In genomic region chr1:230507671-230508407, GRCh38 we compare ENCODE assay signal across 12 cellular contexts.
DNase-seq lines count a peak whose midpoint lies in the region; ATAC-seq, FAIRE-seq and TF ChIP-seq lines count a peak whose summit lies in the region.
"Had no signal": no experiment of that assay in that cellular context is flagged by ENCODE, and none has a peak within 500 bp of the region (broad histone marks: within the 10 kb centered on the region; RNA-seq: fewer than 3 reads in every experiment).

No MANE protein-coding gene starts in this region.

- H3K9me1 ChIP-seq in keratinocyte (ENCODE audit: control insufficient read depth, extremely low read depth, insufficient read depth, low read length), result no peaks in the 10 kb centered on the region

- H3K27ac ChIP-seq in caudate nucleus (ENCODE audit: low read depth, low read length), result no peak overlapping the region
- no peak overlapping the region for H3K27ac ChIP-seq in keratinocyte (ENCODE audit: control insufficient read depth, insufficient read depth, low read length)
- no peak overlapping the region for H3K27ac ChIP-seq in thoracic aorta
- no peak overlapping the region for H3K27ac ChIP-seq in testis
- H3K27ac ChIP-seq: VCaP had no signal

- H3K79me2 ChIP-seq in keratinocyte (ENCODE audit: control insufficient read depth, insufficient read depth, low read length), result no peaks in the 10 kb centered on the region

- H3K27me3 ChIP-seq in MG63, result no peaks in the 10 kb centered on the region
- H3K27me3 ChIP-seq in keratinocyte (ENCODE audit: control insufficient read depth, extremely low read depth, insufficient read depth, low read length), result peaks cover 3% of the 10 kb centered on the region
- H3K27me3 ChIP-seq in thoracic aorta (replicated peaks; ENCODE audit: insufficient read depth), result no peaks in the 10 kb centered on the region
- H3K27me3 ChIP-seq in testis, result no peaks in the 10 kb centered on the region

- ATAC-seq in thoracic aorta (ENCODE audit: insufficient number of reproducible peaks, low FRiP score, low read depth) (peak; percentile 43), HG02852 (IDR thresholded peaks at IDR 0.05; ENCODE audit: unreplicated experiment) (no peak)
- no peak for ATAC-seq in stimulated activated naive CD8-positive, alpha-beta T cell treated with anti-CD3 and anti-CD28 coated beads, Interleukin-15, Interleukin-2, amounts not matched to agents 100 U/mL and 50 U/mL, for 24 hours
- ATAC-seq: PC-3 had no signal

- DNase-seq in MG63 (peak; percentile 23), caudate nucleus (lab: John Stamatoyannopoulos, UW) (peak in 46 of 61 donors; percentile 4 to 59 (median 38)), keratinocyte (ENCODE audit: low read depth, low spot score) (no peak), thoracic aorta (ENCODE audit: low spot score) (no peak), testis (no peak)
- DNase-seq in stimulated activated naive CD8-positive, alpha-beta T cell treated with anti-CD3 and anti-CD28 coated beads, Interleukin-15, Interleukin-2, amounts not matched to agents 100 U/mL and 50 U/mL, for 24 hours, result no peak
- DNase-seq: activated T-cell treated with anti-CD3 and anti-CD28 coated beads, Interleukin-2, amount 50 U/mL, for 48 hours; cortex of kidney; HFFc6; PC-3 had no signal

- H3K9me3 ChIP-seq in MG63 (no peaks in the 10 kb centered on the region; the same call in 1 of the 2 replicates), keratinocyte (ENCODE audit: control insufficient read depth, low read depth, low read length) (peaks cover 1% of the 10 kb centered on the region), thoracic aorta (no peaks in the 10 kb centered on the region), testis (no peaks in the 10 kb centered on the region)

- no peak for TF ChIP-seq POLR2A in testis (IDR thresholded peaks at IDR 0.05)

- H3K36me3 ChIP-seq in MG63, result no peaks in the 10 kb centered on the region
- H3K36me3 ChIP-seq in keratinocyte (ENCODE audit: control insufficient read depth in 2 of 2, extremely low read depth in 1 of 2, insufficient read depth in 2 of 2, low read length in 2 of 2), result no peaks in the 10 kb centered on the region
- no peaks in the 10 kb centered on the region for H3K36me3 ChIP-seq in thoracic aorta
- H3K36me3 ChIP-seq in testis (ENCODE audit: low read depth, missing control alignments), result no peaks in the 10 kb centered on the region

- dilution Hi-C loops in keratinocyte (cut with MboI; ENCODE audit: extremely low pct_ligation_motif_present, low sequenced_read_pairs), result no loop called here

- no peak overlapping the region for H2AFZ ChIP-seq in keratinocyte (ENCODE audit: control insufficient read depth, low read length)

- H3K4me1 ChIP-seq in keratinocyte (ENCODE audit: control insufficient read depth, extremely low read depth, insufficient read depth, low read length) (peaks cover 25% of the 10 kb centered on the region), thoracic aorta (ENCODE audit: control insufficient read depth in 1 of 2, low read depth in 2 of 2) (no peaks in the 10 kb centered on the region), testis (no peaks in the 10 kb centered on the region)

- WGBS in testis, 2 donors, result 47 to 54% methylated on average over 8 of the region's 8 CpGs

- H3K4me3 ChIP-seq in MG63 (no peak overlapping the region), keratinocyte (ENCODE audit: control insufficient read depth in 2 of 3, extremely low read depth in 1 of 3, insufficient read depth in 2 of 3, low read depth in 1 of 3, low read length in 3 of 3) (no peak overlapping the region), thoracic aorta (no peak overlapping the region), testis (no peak overlapping the region)

- H3K4me2 ChIP-seq in keratinocyte (ENCODE audit: control insufficient read depth, extremely low read depth, insufficient read depth, low read depth, low read length), result no peak overlapping the region

- TF ChIP-seq CTCF in keratinocyte (optimal IDR thresholded peaks at IDR 0.05 in 1 of 3, IDR thresholded peaks at IDR 0.05 in 1 of 3, conservative IDR thresholded peaks at IDR 0.05 in 1 of 3; ENCODE audit: extremely low read depth in 1 of 3, insufficient read depth in 2 of 3, low read length in 3 of 3), result peak in 1 of 3 experiments; percentile 6
- TF ChIP-seq CTCF in thoracic aorta (IDR thresholded peaks at IDR 0.05), result no peak
- no peak for TF ChIP-seq CTCF in testis (IDR thresholded peaks at IDR 0.05)

- intact Hi-C loops in testis (cut with DNase I; ENCODE audit: low total_unique reads), result no loop called here

- no peak overlapping the region for H3K9ac ChIP-seq in keratinocyte (ENCODE audit: control insufficient read depth, extremely low read depth, insufficient read depth, low read length)

- no peaks in the 10 kb centered on the region for H4K20me1 ChIP-seq in keratinocyte (ENCODE audit: control insufficient read depth, extremely low read depth, insufficient read depth, low read length)

- peak; percentile 46 for FAIRE-seq in keratinocyte (lab: Jason Lieb, UNC)

Comparison
In these comparisons a context has a peak if more than half of its experiments do, and no peak if none do; other contexts are left out.
1. DNase-seq: peak in MG63 (single experiment) and caudate nucleus (46 of 61); none in keratinocyte (single experiment), thoracic aorta (single experiment), stimulated activated naive CD8-positive, alpha-beta T cell treated with anti-CD3 and anti-CD28 coated beads, Interleukin-15, Interleukin-2, amounts not matched to agents 100 U/mL and 50 U/mL, for 24 hours (single experiment) and testis (single experiment).